ENCODE assay signal across 17 cellular contexts in genomic region chr12:116161588-116161987, GRCh38.
A peak's percentile ranks its signal among the peaks of the same experiment; 100 is the strongest.
DNase-seq lines count a peak whose midpoint lies in the region; ATAC-seq and TF ChIP-seq lines count a peak whose summit lies in the region.
"Had no signal": no experiment of that assay in that cellular context is flagged by ENCODE, and none has a peak within 500 bp of the region (broad histone marks: within the 10 kb centered on the region; RNA-seq: fewer than 3 reads in every experiment).

No MANE protein-coding gene starts in this region.

- POLR2A ChIA-PET in AG04450 (lab: Yijun Ruan, JAX): interaction anchor here (0.9 kb wide), 1 partner anchor 61 kb away, joined by 3 read pairs; no protein-coding TSS in a partner anchor

- H3K9ac ChIP-seq in HUES64 (ENCODE audit: low read depth, low read length) (no peak overlapping the region), liver (ENCODE audit: low read depth in 1 of 2, low read length in 2 of 2) (no peak overlapping the region)

- DNase-seq in AG04450 (ENCODE audit: low read depth, low spot score) (peak; percentile 26), choroid plexus epithelial cell (ENCODE audit: low read depth) (peak; percentile 81), Kasumi-1 (lab: John Stamatoyannopoulos, UW) (no peak), NCI-H187 (lab: John Stamatoyannopoulos, UW) (no peak), lower lobe of right lung (no peak)
- DNase-seq: activated CD4-positive, alpha-beta T cell treated with anti-CD3 and anti-CD28 coated beads, Interleukin-2, amount 50 U/mL, for 4 hours; activated naive CD8-positive, alpha-beta T cell treated with anti-CD3 and anti-CD28 coated beads for 36 hours; activated T-cell treated with anti-CD3 and anti-CD28 coated beads, Interleukin-2, amount 50 U/mL, for 24 hours; Caco-2; central memory CD4-positive, alpha-beta T cell; GDM1; spleen; stimulated activated naive B cell treated with anti-CD40 and anti-IgM and Interleukin-4, amounts not matched to agents 10 μg/mL and 1 μg/mL and 100 μg/mL, for 72 hours; upper lobe of left lung had no signal

- H3K9me3 ChIP-seq in AG04450 (ENCODE audit: control insufficient read depth, insufficient read depth, low read length): no peaks in the 10 kb centered on the region
- no peaks in the 10 kb centered on the region for H3K9me3 ChIP-seq in HUES64 (ENCODE audit: insufficient read depth, low read depth, low read length)
- H3K9me3 ChIP-seq in liver (ENCODE audit: control insufficient read depth in 4 of 4, low read length in 3 of 4): no peaks in the 10 kb centered on the region
- no peaks in the 10 kb centered on the region for H3K9me3 ChIP-seq in lower lobe of right lung
- H3K9me3 ChIP-seq: Caco-2, spleen, upper lobe of left lung had no signal

- no peak for TF ChIP-seq CTCF in AG04450 (IDR thresholded peaks at IDR 0.05; ENCODE audit: low read depth, low read length)
- TF ChIP-seq CTCF in choroid plexus epithelial cell (conservative IDR thresholded peaks at IDR 0.05; ENCODE audit: low read depth, low read length): no peak
- no peak for TF ChIP-seq CTCF in liver (IDR thresholded peaks at IDR 0.05; ENCODE audit: low read depth, low read length, missing input control)
- no peak for TF ChIP-seq CTCF in lower lobe of right lung (IDR thresholded peaks at IDR 0.05)

- WGBS in HUES64: 17% methylated on average over 1 of the region's 4 CpGs
- 52% methylated on average over 4 of the region's 4 CpGs for WGBS in liver

- H3K27me3 ChIP-seq in AG04450 (ENCODE audit: control insufficient read depth, insufficient read depth, low read length) (no peaks in the 10 kb centered on the region), HUES64 (ENCODE audit: insufficient read depth, low read length) (no peaks in the 10 kb centered on the region), liver (ENCODE audit: control insufficient read depth in 4 of 4, insufficient read depth in 4 of 4, low read length in 3 of 4) (no peaks in the 10 kb centered on the region), lower lobe of right lung (ENCODE audit: low read depth) (no peaks in the 10 kb centered on the region)
- H3K27me3 ChIP-seq: spleen, upper lobe of left lung had no signal

- no peaks in the 10 kb centered on the region for H3K36me3 ChIP-seq in HUES64 (ENCODE audit: insufficient read depth, low read length)
- H3K36me3 ChIP-seq in liver (ENCODE audit: control insufficient read depth in 4 of 4, insufficient read depth in 3 of 4, low read depth in 1 of 4, low read length in 3 of 4): no peaks in the 10 kb centered on the region
- no peaks in the 10 kb centered on the region for H3K36me3 ChIP-seq in lower lobe of right lung
- H3K36me3 ChIP-seq: spleen, upper lobe of left lung had no signal

- intact Hi-C loops in lower lobe of right lung (cut with DNase I): no loop called here

- CTCF ChIA-PET in AG04450 (lab: Charles Lee): interaction anchor here (0.6 to 1.0 kb wide), 3 partner anchors 96 to 163 kb away, joined by 3 to 6 read pairs (median 4); no protein-coding TSS in a partner anchor

- H3K4me1 ChIP-seq in HUES64 (ENCODE audit: insufficient read depth, low read length) (peaks cover 65% of the 10 kb centered on the region), liver (ENCODE audit: control insufficient read depth in 4 of 4, insufficient read depth in 4 of 4, low read length in 3 of 4) (peaks cover 1 to 27% (median 25%) of the 10 kb centered on the region in 4 donors), lower lobe of right lung (peaks cover 44% of the 10 kb centered on the region)

- ATAC-seq in HG03469 (IDR thresholded peaks at IDR 0.05; ENCODE audit: unreplicated experiment): no peak
- ATAC-seq in lower lobe of right lung: no peak
- ATAC-seq: stimulated activated naive B cell treated with anti-CD40 and anti-IgM and Interleukin-4, amounts not matched to agents 10 μg/mL and 1 μg/mL and 100 μg/mL, for 72 hours had no signal

- H3K4me3 ChIP-seq in AG04450 (ENCODE audit: low read depth, low read length) (no peak overlapping the region), HUES64 (ENCODE audit: low read length) (no peak overlapping the region), choroid plexus epithelial cell (ENCODE audit: low read depth, low read length) (no peak overlapping the region), liver (ENCODE audit: low read depth in 1 of 3, low read length in 3 of 3) (no peak overlapping the region), lower lobe of right lung (no peak overlapping the region)
- H3K4me3 ChIP-seq: spleen, upper lobe of left lung had no signal

- no peak for TF ChIP-seq RAD21 in liver (IDR thresholded peaks at IDR 0.05)

- H3K27ac ChIP-seq in AG04450 (ENCODE audit: low read depth, low read length) (no peak overlapping the region), HUES64 (ENCODE audit: low read depth, low read length) (peak overlapping the region; percentile 70; the same call in 1 of the 2 replicates), liver (ENCODE audit: low read depth in 1 of 2, low read length in 2 of 2) (peak overlapping the region; percentile 17 to 59), lower lobe of right lung (no peak overlapping the region)
- H3K27ac ChIP-seq: spleen, upper lobe of left lung had no signal

TF ChIP-seq in liver, 16 proteins besides CTCF, POLR2A, EP300 and RAD21:
- peak; percentile 41 for TF ChIP-seq FOXA2 (IDR thresholded peaks at IDR 0.05)
- no peak for TF ChIP-seq FOXA1 (IDR thresholded peaks at IDR 0.05)
- peak; percentile 38 for TF ChIP-seq ZBTB33 (IDR thresholded peaks at IDR 0.05)
- no peak for TF ChIP-seq ATF3 (IDR thresholded peaks at IDR 0.05)
- TF ChIP-seq YY1 (IDR thresholded peaks at IDR 0.05): no peak
- TF ChIP-seq JUND (IDR thresholded peaks at IDR 0.05): peak; percentile 56 to 63
- TF ChIP-seq HNF4G (IDR thresholded peaks at IDR 0.05): no peak
- TF ChIP-seq EGR1 (IDR thresholded peaks at IDR 0.05; ENCODE audit: low read depth in 2 of 2): no peak
- TF ChIP-seq NR2F2 (IDR thresholded peaks at IDR 0.05): no peak
- no peak for TF ChIP-seq GABPA (IDR thresholded peaks at IDR 0.05 in 1 of 2, conservative IDR thresholded peaks at IDR 0.05 in 1 of 2)
- peak in 1 of 2 donors; percentile 54 for TF ChIP-seq RXRA (IDR thresholded peaks at IDR 0.05)
- no peak for TF ChIP-seq SP1 (IDR thresholded peaks at IDR 0.05)
- no peak for TF ChIP-seq TAF1 (conservative IDR thresholded peaks at IDR 0.05)
- no peak for TF ChIP-seq MAX (IDR thresholded peaks at IDR 0.05)
- peak in 1 of 2 donors; percentile 37 for TF ChIP-seq HNF4A (conservative IDR thresholded peaks at IDR 0.05)
- no peak for TF ChIP-seq REST (IDR thresholded peaks at IDR 0.05)

Comparison
In these comparisons a context has a peak if more than half of its experiments do, and no peak if none do; other contexts are left out.
1. DNase-seq: peak in AG04450 (single experiment) and choroid plexus epithelial cell (single experiment); none in Kasumi-1 (0 of 2), NCI-H187 (0 of 2) and lower lobe of right lung (single experiment).
2. H3K27ac ChIP-seq: peak in HUES64 (single experiment) and liver (2 of 2); none in AG04450 (single experiment) and lower lobe of right lung (single experiment).